Comparison of ENCODE assay signal across 17 cellular contexts in the genomic region with DNA sequence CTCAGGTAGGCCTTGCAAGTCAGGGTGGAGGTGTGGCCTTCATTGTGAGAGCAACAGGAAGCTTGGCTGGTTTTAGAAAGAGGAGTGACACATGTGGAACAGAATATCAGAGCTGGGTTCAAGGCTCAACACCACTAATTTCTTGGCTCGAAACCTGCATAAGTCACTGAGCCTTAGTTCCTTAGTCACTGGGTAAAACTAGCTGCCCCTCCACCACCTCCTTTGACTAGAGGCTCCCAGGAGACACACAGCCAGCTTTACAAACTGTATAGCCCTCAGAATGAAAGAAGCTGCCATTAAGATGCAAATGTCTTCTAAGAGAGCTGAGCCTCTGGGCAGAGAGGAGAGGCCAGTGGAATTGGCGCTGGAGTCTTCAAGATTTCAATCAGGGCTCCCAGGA.
DNase-seq lines count a peak whose midpoint lies in the region; ATAC-seq and TF ChIP-seq lines count a peak whose summit lies in the region.
"Had no signal": no experiment of that assay in that cellular context is flagged by ENCODE, and none has a peak within 500 bp of the region (broad histone marks: within the 10 kb centered on the region; RNA-seq: fewer than 3 reads in every experiment).

No MANE protein-coding gene starts in this region.

- ATAC-seq in GM19397 (IDR thresholded peaks at IDR 0.05; ENCODE audit: unreplicated experiment), result peak; percentile 79
- ATAC-seq in HG02840 (IDR thresholded peaks at IDR 0.05; ENCODE audit: low FRiP score, unreplicated experiment), result peak; percentile 64
- peak; percentile 38 for ATAC-seq in HG03565 (IDR thresholded peaks at IDR 0.05; ENCODE audit: unreplicated experiment)
- ATAC-seq: activated naive CD4-positive, alpha-beta T cell treated with anti-CD3 and anti-CD28 coated beads, Interleukin-2, amount 50 U/mL, for 72 hours; natural killer cell treated with Interleukin-12 subunit alpha and Interleukin-12 subunit beta and Interleukin-15 and Interleukin-18, amount 100 ng/mL, for 72 hours had no signal

- peak overlapping the region; percentile 28 for H3K4me2 ChIP-seq in neural progenitor cell

- H3K27ac Mint-ChIP-seq in neural progenitor cell, result peak overlapping the region; percentile 64
- H3K27ac Mint-ChIP-seq: activated naive CD4-positive, alpha-beta T cell treated with anti-CD3 and anti-CD28 coated beads, Interleukin-2, amount 50 U/mL, for 72 hours; immature natural killer cell; natural killer cell treated with Interleukin-12 subunit alpha and Interleukin-12 subunit beta and Interleukin-15 and Interleukin-18, amount 100 ng/mL, for 72 hours; T-helper 1 cell treated with Interleukin-12 subunit alpha and Interleukin-12 subunit beta and Interleukin-4 antibody, amounts not matched to agents 30 μg/mL and 1 μg/mL, for 36 hours had no signal

- TF ChIP-seq CTCF in neural progenitor cell (IDR thresholded peaks at IDR 0.05), result no peak
- no peak for TF ChIP-seq CTCF in GM13976 (IDR thresholded peaks at IDR 0.05; ENCODE audit: borderline replicate concordance, control extremely low read depth, extremely low read depth, insufficient read depth, missing control alignments)

- in situ Hi-C loops in GM13976 (cut with MboI; ENCODE audit: low sequenced_read_pairs, unreplicated experiment), result no loop called here

- H3K4me3 ChIP-seq in neural progenitor cell, result no peak overlapping the region
- H3K4me3 ChIP-seq: thoracic aorta had no signal

- H3K27me3 ChIP-seq in neural progenitor cell, result no peaks in the 10 kb centered on the region

- H3K9me3 ChIP-seq in neural progenitor cell (ENCODE audit: low read depth), result peaks cover 16% of the 10 kb centered on the region

- peaks cover 3% of the 10 kb centered on the region for H3K27me3 Mint-ChIP-seq in neural progenitor cell (ENCODE audit: insufficient read depth, low read depth)

- peaks cover 47% of the 10 kb centered on the region for H3K4me1 Mint-ChIP-seq in neural progenitor cell
- H3K4me1 Mint-ChIP-seq: immature natural killer cell had no signal

- H4K20me1 ChIP-seq in neural progenitor cell (ENCODE audit: low read depth), result no peaks in the 10 kb centered on the region

- no peaks in the 10 kb centered on the region for H3K36me3 Mint-ChIP-seq in neural progenitor cell
- H3K36me3 Mint-ChIP-seq: immature natural killer cell; natural killer cell treated with Interleukin-12 subunit alpha and Interleukin-12 subunit beta and Interleukin-15 and Interleukin-18, amount 100 ng/mL, for 72 hours had no signal

- no peak overlapping the region for H3K27ac ChIP-seq in neural progenitor cell
- H3K27ac ChIP-seq: C4-2B, thoracic aorta had no signal

- peaks cover 8% of the 10 kb centered on the region for H3F3A ChIP-seq in neural progenitor cell (ENCODE audit: low read depth)

- H3K9ac ChIP-seq in neural progenitor cell, result no peak overlapping the region

- H3K36me3 ChIP-seq in neural progenitor cell, result no peaks in the 10 kb centered on the region
- H3K36me3 ChIP-seq: thoracic aorta had no signal

- H2AFZ ChIP-seq in neural progenitor cell (replicated peaks), result no peak overlapping the region

- H3K79me2 ChIP-seq in neural progenitor cell (ENCODE audit: low read depth), result no peaks in the 10 kb centered on the region

- peaks cover 8% of the 10 kb centered on the region for H3K4me1 ChIP-seq in neural progenitor cell

- DNase-seq in neural progenitor cell (ENCODE audit: low spot score) (no peak), T-helper 2 cell (no peak), GM13976 (ENCODE audit: low spot score) (no peak)
- no peak for DNase-seq in stimulated activated naive CD4-positive, alpha-beta T cell treated with Interleukin-2 at 50 U/mL for 16 hours (lab: John Stamatoyannopoulos, UW)
- DNase-seq: immature natural killer cell, mammary epithelial cell, NCI-H2081, NCI-H748 treated with DMSO at 0.1 percent for 48 hours, RPMI8226 had no signal

- H3K4me3 Mint-ChIP-seq in neural progenitor cell, result no peak overlapping the region
- H3K4me3 Mint-ChIP-seq: immature natural killer cell; natural killer cell treated with Interleukin-12 subunit alpha and Interleukin-12 subunit beta and Interleukin-15 and Interleukin-18, amount 100 ng/mL, for 72 hours; T-helper 1 cell treated with Interleukin-12 subunit alpha and Interleukin-12 subunit beta and Interleukin-4 antibody, amounts not matched to agents 30 μg/mL and 1 μg/mL, for 36 hours had no signal

- H3K9me3 Mint-ChIP-seq in neural progenitor cell, result peaks cover 5% of the 10 kb centered on the region
- H3K9me3 Mint-ChIP-seq: immature natural killer cell; T-helper 1 cell treated with Interleukin-12 subunit alpha and Interleukin-12 subunit beta and Interleukin-4 antibody, amounts not matched to agents 30 μg/mL and 1 μg/mL, for 36 hours had no signal
